In the genomic region with DNA sequence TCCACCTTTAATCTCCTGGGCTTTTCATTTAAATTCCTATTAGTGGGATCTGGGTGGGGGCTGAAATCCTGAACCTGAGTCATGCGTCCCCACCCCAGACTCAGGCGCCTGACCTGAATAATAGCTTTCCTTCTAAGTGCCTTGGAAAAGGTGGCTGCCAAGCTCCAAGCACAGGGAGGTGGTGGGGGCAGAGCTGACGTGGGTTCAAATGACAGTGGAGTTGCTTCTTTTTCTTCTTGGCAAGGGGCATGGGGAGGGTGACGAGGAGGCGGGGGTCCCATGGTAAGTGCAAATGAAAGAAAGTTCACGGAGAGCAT, we compare ENCODE assay signal across 16 cellular contexts.
"Had no signal": no experiment of that assay in that cellular context is flagged by ENCODE, and none has a peak within 500 bp of the region (broad histone marks: within the 10 kb centered on the region; RNA-seq: fewer than 3 reads in every experiment).

No MANE protein-coding gene starts in this region.

- H3K27ac Mint-ChIP-seq: mesothelial cell of epicardium had no signal

- DNase-seq: dermis blood vessel endothelial cell; dorsolateral prefrontal cortex; effector CD4-positive, alpha-beta T cell; effector memory CD4-positive, alpha-beta T cell; esophagus squamous epithelium; foreskin keratinocyte; heart right ventricle; hippocampal formation; left cardiac atrium; left lung; left ventricle myocardium superior; lower lobe of right lung; mesenchymal stem cell had no signal

- H3K36me3 ChIP-seq: esophagus squamous epithelium, gastroesophageal sphincter, heart right ventricle, left lung, lower lobe of right lung had no signal

- H3K9me3 Mint-ChIP-seq: mesothelial cell of epicardium had no signal

- ATAC-seq: foreskin keratinocyte, gastroesophageal sphincter, heart right ventricle, left cardiac atrium, left lung, left ventricle myocardium superior, lower lobe of right lung had no signal

- H3K27ac ChIP-seq: coronary artery, dorsolateral prefrontal cortex, esophagus squamous epithelium, foreskin keratinocyte, gastroesophageal sphincter, heart right ventricle, left lung, lower lobe of right lung had no signal

- H3K4me3 ChIP-seq: coronary artery, dorsolateral prefrontal cortex, esophagus squamous epithelium, gastroesophageal sphincter, heart right ventricle, left lung, lower lobe of right lung had no signal

- H3K4me1 ChIP-seq: esophagus squamous epithelium, foreskin keratinocyte, gastroesophageal sphincter, heart right ventricle, left lung, lower lobe of right lung had no signal

- H3K9me3 ChIP-seq: left lung, lower lobe of right lung had no signal

- H3K27me3 ChIP-seq: gastroesophageal sphincter, left lung had no signal

- H3K36me3 Mint-ChIP-seq: mesothelial cell of epicardium had no signal

- H3K4me3 Mint-ChIP-seq: mesothelial cell of epicardium had no signal

- H3K4me1 Mint-ChIP-seq: mesothelial cell of epicardium had no signal
